8 cellular contexts compared by ENCODE assay signal in the genomic region with DNA sequence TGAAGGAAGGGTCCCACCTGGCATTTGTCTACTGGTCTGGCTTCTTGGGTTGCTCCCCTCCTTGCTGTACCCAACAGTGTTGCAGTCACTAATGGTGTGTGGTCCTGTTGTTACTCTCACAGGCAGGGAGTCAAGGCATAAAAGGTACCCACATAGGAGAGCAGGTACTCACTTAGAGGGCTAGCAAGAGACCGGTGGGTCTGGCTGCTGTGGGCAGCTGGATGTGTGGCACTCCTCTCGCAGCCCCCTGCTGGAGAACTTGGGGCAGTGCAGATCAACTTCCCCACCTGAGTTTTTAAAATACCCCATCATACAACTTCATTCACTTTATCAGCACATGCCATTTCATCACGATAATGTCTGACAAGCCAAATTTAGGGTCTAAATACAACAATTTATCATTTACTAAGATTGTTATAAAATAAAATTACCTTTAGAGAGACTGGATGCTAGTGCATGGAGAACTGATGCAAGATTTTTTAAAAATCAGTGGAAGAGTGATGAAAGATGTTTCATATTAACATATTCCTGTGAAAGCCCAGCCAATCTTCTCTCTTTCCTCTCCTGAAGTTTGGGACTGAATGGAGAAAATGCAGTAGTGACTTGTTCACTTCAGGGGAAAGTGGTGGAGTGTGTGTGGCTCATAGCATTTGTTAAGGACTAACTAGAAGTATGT. TPM values are rescaled to one million over a fixed set of nuclear protein-coding genes. Genes with fewer than 3 reads are reported as not detected.
DNase-seq lines count a peak whose midpoint lies in the region; ATAC-seq and FAIRE-seq lines count a peak whose summit lies in the region.

No MANE protein-coding gene starts in this region.

- ATAC-seq in activated naive CD8-positive, alpha-beta T cell treated with anti-CD3 and anti-CD28 coated beads, Interleukin-2, amount 50 U/mL, for 24 hours, result peak; percentile 82
- ATAC-seq in left cardiac atrium (peak; percentile 67 to 85), GM18520 (IDR thresholded peaks at IDR 0.05; ENCODE audit: unreplicated experiment) (no peak)

- H3K36me3 Mint-ChIP-seq in activated naive CD8-positive, alpha-beta T cell treated with anti-CD3 and anti-CD28 coated beads, Interleukin-2, amount 50 U/mL, for 24 hours (ENCODE audit: low read depth), result peaks cover 8% of the 10 kb centered on the region

- H3K27me3 ChIP-seq in small intestine (ENCODE audit: control insufficient read depth in 2 of 2, insufficient read depth in 2 of 2, low read length in 2 of 2), result no peaks in the 10 kb centered on the region

- intact Hi-C loops in left cardiac atrium (cut with DNase I), result loop anchor here (5.0 kb wide), 1 partner anchor 135 kb away; no protein-coding TSS in a partner anchor

- H3K27me3 Mint-ChIP-seq in activated naive CD8-positive, alpha-beta T cell treated with anti-CD3 and anti-CD28 coated beads, Interleukin-2, amount 50 U/mL, for 24 hours, result no peaks in the 10 kb centered on the region

- H3K4me1 Mint-ChIP-seq in activated naive CD8-positive, alpha-beta T cell treated with anti-CD3 and anti-CD28 coated beads, Interleukin-2, amount 50 U/mL, for 24 hours, result peaks cover 24% of the 10 kb centered on the region

- peaks cover 4 to 8% of the 10 kb centered on the region in 2 donors for H3K4me1 ChIP-seq in small intestine (ENCODE audit: control insufficient read depth in 2 of 2, insufficient read depth in 1 of 2, low read depth in 1 of 2, low read length in 1 of 2)

- peaks cover 0 to 2% of the 10 kb centered on the region in 2 donors for H3K36me3 ChIP-seq in small intestine (ENCODE audit: control insufficient read depth in 2 of 2, insufficient read depth in 2 of 2, low read length in 2 of 2)

- WGBS in small intestine, 3 donors, result 5 to 13% (median 7%) methylated on average over 3 of the region's 3 CpGs

- H3K9me3 Mint-ChIP-seq in activated naive CD8-positive, alpha-beta T cell treated with anti-CD3 and anti-CD28 coated beads, Interleukin-2, amount 50 U/mL, for 24 hours, result no peaks in the 10 kb centered on the region

- H3K27ac Mint-ChIP-seq in activated naive CD8-positive, alpha-beta T cell treated with anti-CD3 and anti-CD28 coated beads, Interleukin-2, amount 50 U/mL, for 24 hours, result no peak overlapping the region

- no peak overlapping the region for H3K27ac ChIP-seq in small intestine (ENCODE audit: low read depth in 1 of 2, low read length in 1 of 2)

- H3K9me3 ChIP-seq in small intestine (ENCODE audit: control insufficient read depth, low read depth), result no peaks in the 10 kb centered on the region

- DNase-seq in NOMO-1 treated with DMSO at 0.1 percent for 48 hours (lab: John Stamatoyannopoulos, UW; ENCODE audit: unreplicated experiment) (peak; percentile 25), NOMO-1 (lab: John Stamatoyannopoulos, UW; ENCODE audit: unreplicated experiment in 2 of 2) (no peak), HT-29 (ENCODE audit: low spot score) (peak; percentile 68), SHP77 treated with DMSO at 0.1 percent for 48 hours (lab: John Stamatoyannopoulos, UW) (peak; percentile 59), left cardiac atrium (peak; percentile 57), small intestine (peak; percentile 51)
- peak; percentile 63 for DNase-seq in activated naive CD8-positive, alpha-beta T cell treated with anti-CD3 and anti-CD28 coated beads, Interleukin-2, amount 50 U/mL, for 24 hours

- FAIRE-seq in small intestine (lab: Jason Lieb, UNC), result no peak

- H3K4me3 ChIP-seq in small intestine (ENCODE audit: low read depth in 1 of 2, low read length in 2 of 2), result no peak overlapping the region

- no peak overlapping the region for H3K4me3 Mint-ChIP-seq in activated naive CD8-positive, alpha-beta T cell treated with anti-CD3 and anti-CD28 coated beads, Interleukin-2, amount 50 U/mL, for 24 hours

RNA-seq across cellular contexts. Expression of gene ACP6, which starts 42.8 kb away (rescaled TPM):
- total RNA-seq in HT-29 (2014; rRNA removed; shearing (Covaris generic)), result 28.2 and 38.7 TPM in 2 replicates
- 10 to 100 TPM; 11.8 to 12.9 TPM for total RNA-seq in left cardiac atrium
- 10 to 100 TPM in 2 of 3 donors, 1 to 10 TPM in 1; 3.5 to 17.7 (median 10.7) TPM for polyA plus RNA-seq in small intestine

Comparison
In these comparisons a context has a peak if more than half of its experiments do, and no peak if none do; other contexts are left out.
1. DNase-seq: peak in NOMO-1 treated with DMSO at 0.1 percent for 48 hours (single experiment), HT-29 (single experiment), SHP77 treated with DMSO at 0.1 percent for 48 hours (single experiment), activated naive CD8-positive, alpha-beta T cell treated with anti-CD3 and anti-CD28 coated beads, Interleukin-2, amount 50 U/mL, for 24 hours (single experiment), left cardiac atrium (single experiment) and small intestine (single experiment); none in NOMO-1 (0 of 2).